In the genomic region with DNA sequence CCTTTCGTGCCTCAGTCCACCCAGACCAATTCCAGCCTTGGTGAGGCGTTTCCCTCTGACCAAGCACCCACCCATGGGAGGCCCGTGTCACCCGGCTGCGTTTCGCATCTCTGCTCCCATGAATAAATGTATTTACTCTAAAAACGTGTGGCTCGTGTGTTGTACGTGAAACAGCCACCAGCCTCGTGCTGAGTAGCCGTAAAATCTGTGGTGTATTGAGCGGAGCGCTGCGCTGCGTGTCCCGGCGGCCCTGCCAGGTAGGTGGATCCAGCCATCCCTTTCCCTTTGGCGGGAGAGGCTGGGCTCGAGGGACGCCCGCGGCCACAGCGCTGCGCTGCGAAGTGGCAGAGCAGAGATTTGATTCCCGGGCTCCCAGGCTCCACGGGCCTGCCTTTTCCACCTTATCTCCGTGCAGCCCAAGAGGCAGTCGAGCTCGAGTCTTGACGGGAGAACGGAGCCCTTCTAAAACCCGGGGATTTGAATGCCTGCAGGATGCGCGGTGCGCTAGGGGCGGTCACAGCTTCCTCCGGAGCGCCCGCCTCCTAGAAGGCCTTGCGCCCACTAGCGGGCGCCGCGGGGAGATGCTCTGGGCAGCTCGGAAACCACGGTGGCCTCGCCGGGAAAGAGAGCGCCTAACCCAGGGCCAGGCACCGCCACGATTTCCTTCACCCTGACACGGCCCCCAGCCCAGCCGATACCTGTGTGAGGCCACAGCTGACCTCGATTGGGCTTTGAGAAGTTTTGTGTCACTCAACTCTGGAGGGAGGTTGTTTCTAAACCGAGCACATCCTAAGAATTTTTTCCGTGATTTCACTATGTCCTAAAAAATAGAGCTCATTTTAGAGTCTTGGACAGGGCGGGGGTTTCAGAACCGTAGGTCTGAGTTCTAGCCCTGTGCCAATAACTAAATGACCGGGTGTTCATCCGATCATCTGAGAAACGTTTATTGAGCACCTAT, we compare ENCODE assay signal across 8 cellular contexts. TPM values are rescaled to one million over a fixed set of nuclear protein-coding genes. Genes with fewer than 3 reads are reported as not detected.
A peak's percentile ranks its signal among the peaks of the same experiment; 100 is the strongest.
DNase-seq lines count a peak whose midpoint lies in the region; ATAC-seq, FAIRE-seq and TF ChIP-seq lines count a peak whose summit lies in the region.

No MANE protein-coding gene starts in this region.

- peak; percentile 66 for ATAC-seq in HG03520 (IDR thresholded peaks at IDR 0.05; ENCODE audit: unreplicated experiment)
- ATAC-seq in activated CD8-positive, alpha-beta memory T cell treated with anti-CD3 and anti-CD28 coated beads, Interleukin-2, amount 10 ng/mL, durations not matched to agents 7 days and 5 days, result peak; percentile 73

- peak; percentile 83 for FAIRE-seq in GM19239 (lab: Jason Lieb, UNC)

- H3K27ac Mint-ChIP-seq in activated CD8-positive, alpha-beta memory T cell treated with anti-CD3 and anti-CD28 coated beads, Interleukin-2, amount 10 ng/mL, durations not matched to agents 7 days and 5 days, result peak overlapping the region; percentile 31
- no peak overlapping the region for H3K27ac Mint-ChIP-seq in endothelial cell (ENCODE audit: unreplicated experiment)

- no peaks in the 10 kb centered on the region for H3K9me3 Mint-ChIP-seq in activated CD8-positive, alpha-beta memory T cell treated with anti-CD3 and anti-CD28 coated beads, Interleukin-2, amount 10 ng/mL, durations not matched to agents 7 days and 5 days (ENCODE audit: low read depth)
- H3K9me3 Mint-ChIP-seq in endothelial cell (ENCODE audit: unreplicated experiment), result no peaks in the 10 kb centered on the region

- H3K36me3 Mint-ChIP-seq in activated CD8-positive, alpha-beta memory T cell treated with anti-CD3 and anti-CD28 coated beads, Interleukin-2, amount 10 ng/mL, durations not matched to agents 7 days and 5 days, result no peaks in the 10 kb centered on the region
- H3K36me3 Mint-ChIP-seq in endothelial cell (ENCODE audit: low read depth, unreplicated experiment), result no peaks in the 10 kb centered on the region

- CTCF ChIA-PET in activated CD8-positive, alpha-beta memory T cell treated with anti-CD3 and anti-CD28 coated beads, Interleukin-2, amount 10 ng/mL, durations not matched to agents 7 days and 5 days (lab: Charles Lee), result interaction anchor here (0.6 to 2.6 kb wide), 52 partner anchors 8 to 1131 kb away, joined by 3 to 20 read pairs (median 4); a partner anchor contains a TSS

- peak overlapping the region; percentile 78 for H3K4me3 Mint-ChIP-seq in activated CD8-positive, alpha-beta memory T cell treated with anti-CD3 and anti-CD28 coated beads, Interleukin-2, amount 10 ng/mL, durations not matched to agents 7 days and 5 days
- H3K4me3 Mint-ChIP-seq in endothelial cell (ENCODE audit: unreplicated experiment), result peak overlapping the region; percentile 85

- H3K27me3 Mint-ChIP-seq in activated CD8-positive, alpha-beta memory T cell treated with anti-CD3 and anti-CD28 coated beads, Interleukin-2, amount 10 ng/mL, durations not matched to agents 7 days and 5 days, result peaks cover 30% of the 10 kb centered on the region
- H3K27me3 Mint-ChIP-seq in endothelial cell (ENCODE audit: unreplicated experiment), result peaks cover 6% of the 10 kb centered on the region

- peaks cover 45% of the 10 kb centered on the region for H3K4me1 Mint-ChIP-seq in activated CD8-positive, alpha-beta memory T cell treated with anti-CD3 and anti-CD28 coated beads, Interleukin-2, amount 10 ng/mL, durations not matched to agents 7 days and 5 days
- H3K4me1 Mint-ChIP-seq in endothelial cell (ENCODE audit: unreplicated experiment), result peaks cover 8% of the 10 kb centered on the region

- peak in 13 of 14 donors; percentile 38 to 84 (median 75) for DNase-seq in C1 segment of cervical spinal cord (lab: John Stamatoyannopoulos, UW)
- peak; percentile 74 for DNase-seq in GM19239 (ENCODE audit: insufficient read length, low spot score)
- peak; percentile 64 to 91 for DNase-seq in NOMO-1 (lab: John Stamatoyannopoulos, UW; ENCODE audit: unreplicated experiment in 2 of 2)
- peak; percentile 89 for DNase-seq in activated CD8-positive, alpha-beta memory T cell treated with anti-CD3 and anti-CD28 coated beads, Interleukin-2, amount 10 ng/mL, durations not matched to agents 7 days and 5 days
- DNase-seq in endothelial cell (ENCODE audit: low spot score), result peak; percentile 88
- peak; percentile 78 for DNase-seq in middle frontal gyrus (ENCODE audit: extremely low spot score, low spot score)
- peak; percentile 56 to 71 for DNase-seq in stimulated activated CD8-positive, alpha-beta memory T cell treated with anti-CD3 and anti-CD28 coated beads, Interleukin-2, amount 100 ng/mL, for 1 hour (ENCODE audit: low read depth in 2 of 2)

- peak; percentile 73 for TF ChIP-seq CTCF in endothelial cell (IDR thresholded peaks at IDR 0.05; ENCODE audit: unreplicated experiment)

RNA-seq across cellular contexts. Expression of a gene that starts 3.9 kb away (rescaled TPM):
- total RNA-seq in activated CD8-positive, alpha-beta memory T cell treated with anti-CD3 and anti-CD28 coated beads, Interleukin-2, amount 10 ng/mL, durations not matched to agents 7 days and 5 days, result 100 to 1,000 TPM in 1 of 2 experiments, 10 to 100 TPM in 1; 89.1 to 128 TPM
- 119 TPM for total RNA-seq in endothelial cell (ENCODE audit: unreplicated experiment)

RNA-seq across cellular contexts. Expression of a gene that starts 15.4 kb away (rescaled TPM):
- under 1 TPM in 1 of 2 experiments, not detected in 1; 0.18 TPM for total RNA-seq in activated CD8-positive, alpha-beta memory T cell treated with anti-CD3 and anti-CD28 coated beads, Interleukin-2, amount 10 ng/mL, durations not matched to agents 7 days and 5 days
- total RNA-seq in endothelial cell (ENCODE audit: unreplicated experiment), result 5.4 TPM

RNA-seq across cellular contexts. Expression of a gene that starts 56.9 kb away (rescaled TPM):
- total RNA-seq in activated CD8-positive, alpha-beta memory T cell treated with anti-CD3 and anti-CD28 coated beads, Interleukin-2, amount 10 ng/mL, durations not matched to agents 7 days and 5 days, result 1 to 10 TPM in 1 of 2 experiments, under 1 TPM in 1; 0.44 to 1.2 TPM
- not detected for total RNA-seq in endothelial cell (ENCODE audit: unreplicated experiment)

Comparison
In these comparisons a context has a peak if more than half of its experiments do, and no peak if none do; other contexts are left out.
1. Peak in every context shown above with its lines: DNase-seq and ATAC-seq.